In the genomic region with DNA sequence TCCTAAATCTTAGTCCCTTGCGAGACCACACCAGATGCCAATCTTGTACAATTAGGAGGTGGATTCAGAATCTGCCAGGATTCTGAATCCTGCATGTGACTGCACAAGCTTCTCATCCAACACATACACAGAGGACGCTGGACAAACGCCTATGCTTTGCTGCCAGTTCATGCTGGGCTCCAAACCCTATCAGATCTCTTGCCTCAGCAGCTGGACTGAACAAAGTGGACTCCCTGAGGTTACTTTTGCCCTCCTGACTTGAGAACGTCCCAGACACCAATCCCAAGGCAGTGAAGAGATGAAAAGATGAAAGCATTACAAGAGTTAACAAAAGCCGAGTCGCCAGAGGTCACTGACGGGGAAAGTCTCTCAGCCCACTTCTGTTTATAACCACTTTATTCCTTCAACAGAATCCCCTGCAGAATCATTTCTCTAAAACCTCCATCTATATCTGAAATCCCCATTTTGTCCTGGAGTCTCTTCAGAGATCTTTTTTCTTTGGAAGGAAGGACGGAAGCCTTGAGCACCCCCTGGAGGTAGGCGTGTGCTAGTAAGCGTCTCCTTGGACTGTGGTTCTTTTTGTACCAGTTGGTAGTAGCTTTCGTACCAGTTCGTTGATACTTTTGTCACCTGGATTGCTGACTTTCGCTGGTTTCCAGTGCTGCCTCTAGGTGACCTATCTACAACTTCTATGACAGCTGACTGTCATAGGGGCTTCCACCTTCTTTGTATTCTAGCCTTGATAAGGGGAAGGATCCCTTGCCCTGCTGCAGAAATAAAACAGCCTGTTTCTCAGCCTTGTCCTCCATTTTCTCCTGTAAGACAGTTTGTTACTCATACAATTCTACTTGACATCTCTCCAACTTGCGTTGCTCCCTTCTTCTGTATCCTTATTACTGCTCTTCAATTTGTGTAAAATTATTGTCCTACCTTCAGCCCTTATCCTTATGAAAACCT, we compare ENCODE assay signal across 8 cellular contexts. TPM values are rescaled to one million over a fixed set of nuclear protein-coding genes. Genes with fewer than 3 reads are reported as not detected.
DNase-seq lines count a peak whose midpoint lies in the region; ATAC-seq and TF ChIP-seq lines count a peak whose summit lies in the region.

No MANE protein-coding gene starts in this region.

- DNase-seq in GM12865 (ENCODE audit: low read depth) (peak; percentile 87), NCI-H1092 treated with DMSO at 0.1 percent for 48 hours (lab: John Stamatoyannopoulos, UW) (peak; percentile 69), T-cell (peak; percentile 4 to 60 (median 41)), astrocyte of the spinal cord (ENCODE audit: low read depth, low spot score) (peak; percentile 74), iPS DF 19.7 (ENCODE audit: low read depth, low spot score) (peak; percentile 70), GOT3 (lab: John Stamatoyannopoulos, UW) (no peak)

- peak overlapping the region; percentile 56 to 75 (median 64) for H3K4me3 Mint-ChIP-seq in T-cell

- peaks cover 13 to 17% (median 15%) of the 10 kb centered on the region in 3 donors for H3K4me1 Mint-ChIP-seq in T-cell

- peak overlapping the region; percentile 11 for H3K4me3 ChIP-seq in GM12865 (ENCODE audit: low read depth, low read length)
- H3K4me3 ChIP-seq in astrocyte of the spinal cord (ENCODE audit: low read depth, low read length): peak overlapping the region; percentile 3
- H3K4me3 ChIP-seq in skeletal muscle satellite cell (ENCODE audit: low read length): peak overlapping the region; percentile 62

- H3K27me3 Mint-ChIP-seq in T-cell: peaks cover 11 to 19% of the 10 kb centered on the region in 2 donors

- ATAC-seq in HG02571 (IDR thresholded peaks at IDR 0.05; ENCODE audit: unreplicated experiment) (peak; percentile 36), T-cell (replicated peaks in 1 of 4) (peak; percentile 83 to 94 (median 90))

- in situ Hi-C loops in astrocyte of the spinal cord (cut with HindIII; ENCODE audit: low sequenced_read_pairs): no loop called here

- CTCF ChIA-PET in T-cell (lab: Charles Lee): interaction anchor here (0.6 to 4.6 kb wide), 9 partner anchors 12 to 363 kb away, joined by 3 to 21 read pairs (median 4); a partner anchor contains a TSS

- no peaks in the 10 kb centered on the region for H3K36me3 Mint-ChIP-seq in T-cell

- peaks cover 7% of the 10 kb centered on the region for H3K4me1 ChIP-seq in skeletal muscle satellite cell (ENCODE audit: control insufficient read depth, insufficient read depth, low read length)

- no peak overlapping the region for H3K27ac Mint-ChIP-seq in T-cell

- TF ChIP-seq CTCF in GM12865 (IDR thresholded peaks at IDR 0.05; ENCODE audit: insufficient read depth, low read depth, low read length, missing control alignments) (peak; percentile 84), astrocyte of the spinal cord (IDR thresholded peaks at IDR 0.05; ENCODE audit: low read depth, low read length) (peak; percentile 94)

- no peaks in the 10 kb centered on the region for H3K9me3 ChIP-seq in skeletal muscle satellite cell (replicated peaks; ENCODE audit: low read length)

- peak overlapping the region; percentile 50 for H3K9ac ChIP-seq in skeletal muscle satellite cell (ENCODE audit: low read depth, low read length)

- POLR2A ChIA-PET in T-cell (lab: Charles Lee): interaction anchor here in 1 of 2 donors (0.5 kb wide), 1 partner anchor 555 kb away, joined by 3 read pairs; no protein-coding TSS in a partner anchor

- no peaks in the 10 kb centered on the region for H3K9me3 Mint-ChIP-seq in T-cell

- H3K4me2 ChIP-seq in skeletal muscle satellite cell (ENCODE audit: low read length): peak overlapping the region; percentile 79

- H3K27me3 ChIP-seq in skeletal muscle satellite cell (ENCODE audit: control insufficient read depth, insufficient read depth, low read length): peaks cover 2% of the 10 kb centered on the region

- H3K36me3 ChIP-seq in skeletal muscle satellite cell (ENCODE audit: insufficient read depth, low read length): no peaks in the 10 kb centered on the region

RNA-seq across cellular contexts. Expression of a gene that starts 26.1 kb away (rescaled TPM):
- 10 to 100 TPM; 31.6 to 37.6 (median 35.7) TPM for total RNA-seq in T-cell
- 14.4 and 16.2 TPM in 2 replicates for total RNA-seq in skeletal muscle satellite cell (2012; rRNA removed)

Comparison
In these comparisons a context has a peak if more than half of its experiments do, and no peak if none do; other contexts are left out.
1. H3K4me3 ChIP-seq: peak in every context shown above with its lines; median percentile 62 in skeletal muscle satellite cell; 11 in GM12865; 3 in astrocyte of the spinal cord.